Comparison of ENCODE assay signal across 8 cellular contexts in genomic region chr1:114428083-114428754, GRCh38.
A peak's percentile ranks its signal among the peaks of the same experiment; 100 is the strongest.
DNase-seq lines count a peak whose midpoint lies in the region; ATAC-seq, FAIRE-seq and TF ChIP-seq lines count a peak whose summit lies in the region.

No MANE protein-coding gene starts in this region.

- H3K4me3 ChIP-seq in HEK293 (ENCODE audit: low read depth, low read length) (no peak overlapping the region), adipocyte (ENCODE audit: low read length) (no peak overlapping the region)

- no peak overlapping the region for H3K27ac ChIP-seq in HEK293 (ENCODE audit: extremely low read depth, low read depth, low read length)

- POLR2A ChIA-PET in HEK293 (lab: Yijun Ruan, JAX) = no interaction called here

- CTCF ChIA-PET in HEK293 (lab: Yijun Ruan, JAX) = interaction anchor here (0.5 to 2.0 kb wide), 14 partner anchors 9 to 436 kb away, joined by 3 to 25 read pairs (median 4); no protein-coding TSS in a partner anchor

- no peak for ATAC-seq in HG03039 (IDR thresholded peaks at IDR 0.05; ENCODE audit: unreplicated experiment)

- no peak for TF ChIP-seq CTCF in HEK293 (tag by site-specific recombination; IDR thresholded peaks at IDR 0.05)

- H3K27me3 ChIP-seq in adipocyte (replicated peaks; ENCODE audit: control insufficient read depth, insufficient read depth, low read length) = no peaks in the 10 kb centered on the region

- no peak overlapping the region for H3K9ac ChIP-seq in adipocyte (ENCODE audit: low read length)

- peak; percentile 23 to 31 for DNase-seq in AML-193 (lab: John Stamatoyannopoulos, UW)
- DNase-seq in adipocyte (ENCODE audit: low read depth) = peak; percentile 67
- no peak for DNase-seq in middle frontal gyrus (ENCODE audit: extremely low spot score, low spot score)
- no peak for DNase-seq in NCI-H187 (lab: John Stamatoyannopoulos, UW)
- no peak for DNase-seq in iPS-NIHi7 (ENCODE audit: extremely low spot score)

- H3K4me1 ChIP-seq in HEK293 (ENCODE audit: control insufficient read depth, insufficient read depth, low read length) (no peaks in the 10 kb centered on the region), adipocyte (ENCODE audit: control insufficient read depth, insufficient read depth, low read length) (peaks cover 16% of the 10 kb centered on the region)

- H3K9me3 ChIP-seq in HEK293 (ENCODE audit: control insufficient read depth, insufficient read depth, low read depth, low read length) (no peaks in the 10 kb centered on the region), adipocyte (ENCODE audit: control insufficient read depth, low read length) (no peaks in the 10 kb centered on the region)

- H3K36me3 ChIP-seq in HEK293 (ENCODE audit: control insufficient read depth in 2 of 2, insufficient read depth in 1 of 2, low read length in 2 of 2) (peaks cover 31 to 56% of the 10 kb centered on the region in 2 experiments), adipocyte (ENCODE audit: control insufficient read depth, insufficient read depth, low read length, severe bottlenecking) (peaks cover 43% of the 10 kb centered on the region)

- FAIRE-seq in islet of Langerhans (lab: Jason Lieb, UNC) = peak; percentile 36

TF ChIP-seq in HEK293, 187 proteins besides CTCF, POLR2A, EP300 and RAD21:
- peak; percentile 18; the same call in 1 of the 2 replicates for TF ChIP-seq ZNF654 (tag by site-specific recombination; IDR thresholded peaks at IDR 0.05; ENCODE audit: low read depth)
- TF ChIP-seq PRDM2 (tag by site-specific recombination; IDR thresholded peaks at IDR 0.05; ENCODE audit: borderline replicate concordance) = no peak
- TF ChIP-seq ZNF341 (tag by site-specific recombination; IDR thresholded peaks at IDR 0.05; ENCODE audit: low read depth) = no peak

Comparison
In these comparisons a context has a peak if more than half of its experiments do, and no peak if none do; other contexts are left out.
1. DNase-seq: peak in AML-193 (2 of 2) and adipocyte (single experiment); none in middle frontal gyrus (single experiment), NCI-H187 (0 of 2) and iPS-NIHi7 (single experiment).